In genomic region chr19:57321164-57321563, GRCh38 we compare ENCODE assay signal across 9 cellular contexts. TPM values are rescaled to one million over a fixed set of nuclear protein-coding genes. Genes with fewer than 3 reads are reported as not detected.
A peak's percentile ranks its signal among the peaks of the same experiment; 100 is the strongest.
DNase-seq lines count a peak whose midpoint lies in the region; ATAC-seq and TF ChIP-seq lines count a peak whose summit lies in the region.
"Had no signal": no experiment of that assay in that cellular context is flagged by ENCODE, and none has a peak within 500 bp of the region (broad histone marks: within the 10 kb centered on the region; RNA-seq: fewer than 3 reads in every experiment).

No MANE protein-coding gene starts in this region.

- H3K4me3 ChIP-seq in iPS-15b (ENCODE audit: low read depth, low read length) (peak overlapping the region; percentile 64), stomach (peak overlapping the region; percentile 76 to 95 (median 84))

- TF ChIP-seq EP300 in stomach (IDR thresholded peaks at IDR 0.05) = no peak

- H3K4me1 Mint-ChIP-seq in T-helper 1 cell treated with Interleukin-12 subunit alpha and Interleukin-12 subunit beta and Interleukin-4 antibody, amounts not matched to agents 30 μg/mL and 1 μg/mL, for 36 hours (ENCODE audit: low read depth) = peaks cover 24% of the 10 kb centered on the region
- peaks cover 31% of the 10 kb centered on the region for H3K4me1 Mint-ChIP-seq in activated B cell treated with CpG ODN at 0.5 μM for 24 hours

- H3K36me3 ChIP-seq in iPS-15b (ENCODE audit: control insufficient read depth, insufficient read depth, low read length) (peaks cover 16% of the 10 kb centered on the region), stomach (peaks cover 26 to 38% (median 32%) of the 10 kb centered on the region in 4 donors)

- H3K9me3 Mint-ChIP-seq in T-helper 1 cell treated with Interleukin-12 subunit alpha and Interleukin-12 subunit beta and Interleukin-4 antibody, amounts not matched to agents 30 μg/mL and 1 μg/mL, for 36 hours = peaks cover 35% of the 10 kb centered on the region
- peaks cover 4% of the 10 kb centered on the region for H3K9me3 Mint-ChIP-seq in activated B cell treated with CpG ODN at 0.5 μM for 24 hours

- peak overlapping the region; percentile 91 for H3K9ac ChIP-seq in iPS-15b (ENCODE audit: low read depth, low read length)

- no peak for DNase-seq in T-helper 1 cell
- DNase-seq in activated B cell treated with CpG ODN at 0.5 μM for 24 hours = no peak
- no peak for DNase-seq in stomach
- no peak for DNase-seq in central memory CD4-positive, alpha-beta T cell
- DNase-seq in superior temporal gyrus (ENCODE audit: extremely low spot score) = no peak
- DNase-seq: NCI-H226 had no signal

- H3K27ac Mint-ChIP-seq in T-helper 1 cell treated with Interleukin-12 subunit alpha and Interleukin-12 subunit beta and Interleukin-4 antibody, amounts not matched to agents 30 μg/mL and 1 μg/mL, for 36 hours = peak overlapping the region; percentile 97
- H3K27ac Mint-ChIP-seq in activated B cell treated with CpG ODN at 0.5 μM for 24 hours = peak overlapping the region; percentile 98

- TF ChIP-seq CTCF in activated B cell treated with CpG ODN at 0.5 μM for 24 hours (IDR thresholded peaks at IDR 0.05) (no peak), stomach (IDR thresholded peaks at IDR 0.05) (no peak)

- POLR2A ChIA-PET in activated B cell treated with CpG ODN at 0.5 μM for 24 hours (lab: Charles Lee) = interaction anchor here (1.0 to 1.9 kb wide), 4 partner anchors 19 to 81 kb away, joined by 3 to 6 read pairs (median 5); partner anchors contain the start of genes ZNF304 and ZNF805

- CTCF ChIA-PET in activated B cell treated with CpG ODN at 0.5 μM for 24 hours (lab: Charles Lee) = no interaction called here

- peak overlapping the region; percentile 87 for H3K4me3 Mint-ChIP-seq in T-helper 1 cell treated with Interleukin-12 subunit alpha and Interleukin-12 subunit beta and Interleukin-4 antibody, amounts not matched to agents 30 μg/mL and 1 μg/mL, for 36 hours
- H3K4me3 Mint-ChIP-seq in activated B cell treated with CpG ODN at 0.5 μM for 24 hours = peak overlapping the region; percentile 95

- intact Hi-C loops in activated B cell treated with CpG ODN at 0.5 μM for 24 hours (cut with micrococcal nuclease) (no loop called here), stomach (cut with DNase I; ENCODE audit: low total_unique reads) (no loop called here)

- peaks cover 42% of the 10 kb centered on the region for H3K36me3 Mint-ChIP-seq in T-helper 1 cell treated with Interleukin-12 subunit alpha and Interleukin-12 subunit beta and Interleukin-4 antibody, amounts not matched to agents 30 μg/mL and 1 μg/mL, for 36 hours (ENCODE audit: low read depth)
- peaks cover 41% of the 10 kb centered on the region for H3K36me3 Mint-ChIP-seq in activated B cell treated with CpG ODN at 0.5 μM for 24 hours (ENCODE audit: low read depth)

- ATAC-seq in activated B cell treated with CpG ODN at 0.5 μM for 24 hours (ENCODE audit: low read depth) = no peak
- no peak for ATAC-seq in GM19023 (IDR thresholded peaks at IDR 0.05; ENCODE audit: unreplicated experiment)

- H3K9me3 ChIP-seq in iPS-15b (ENCODE audit: control insufficient read depth, insufficient read depth, low read length) (no peaks in the 10 kb centered on the region), stomach (peaks cover 4 to 50% (median 40%) of the 10 kb centered on the region in 4 donors)

- 27 to 37% (median 29%) methylated on average over 8 of the region's 8 CpGs for WGBS in stomach, 5 donors

- H3K27me3 ChIP-seq in iPS-15b (ENCODE audit: control insufficient read depth, insufficient read depth, low read length) (peaks cover 6% of the 10 kb centered on the region), stomach (peaks cover 0 to 18% (median 14%) of the 10 kb centered on the region in 3 donors)

- peaks cover 4% of the 10 kb centered on the region for H3K4me1 ChIP-seq in iPS-15b (ENCODE audit: control insufficient read depth, insufficient read depth, low read length)
- peaks cover 14 to 29% (median 22%) of the 10 kb centered on the region in 4 donors for H3K4me1 ChIP-seq in stomach

- H3K27me3 Mint-ChIP-seq in T-helper 1 cell treated with Interleukin-12 subunit alpha and Interleukin-12 subunit beta and Interleukin-4 antibody, amounts not matched to agents 30 μg/mL and 1 μg/mL, for 36 hours (ENCODE audit: low read depth) = peaks cover 16% of the 10 kb centered on the region
- peaks cover 10% of the 10 kb centered on the region for H3K27me3 Mint-ChIP-seq in activated B cell treated with CpG ODN at 0.5 μM for 24 hours

- no peak for TF ChIP-seq POLR2A in stomach (IDR thresholded peaks at IDR 0.05)

- peak overlapping the region in 3 of 5 donors; percentile 87 to 92 (median 91) for H3K27ac ChIP-seq in stomach

RNA-seq across cellular contexts. Expression of gene ZNF543, which starts 0.9 kb away (rescaled TPM):
- 14.0 and 16.1 TPM in 2 replicates for total RNA-seq in activated B cell treated with CpG ODN at 0.5 μM for 24 hours
- 10 to 100 TPM in 3 of 5 donors, 1 to 10 TPM in 2; 1.2 to 24.6 (median 14.3) TPM for total RNA-seq in stomach
- polyA plus RNA-seq in stomach = 1 to 10 TPM in 1 of 3 donors, under 1 TPM in 2; 0.56 to 1.1 (median 0.61) TPM

RNA-seq across cellular contexts. Expression of gene ZNF304, which starts 29.9 kb away (rescaled TPM):
- total RNA-seq in activated B cell treated with CpG ODN at 0.5 μM for 24 hours (12.4 and 13.5 TPM in 2 replicates), stomach (10 to 100 TPM in 2 of 5 donors, 1 to 10 TPM in 2, not detected in 1; 1.2 to 16.1 (median 8.2) TPM)
- polyA plus RNA-seq in stomach = 1 to 10 TPM; 1.2 to 3.4 (median 1.3) TPM

RNA-seq across cellular contexts. Expression of gene ZNF460, which starts 40.9 kb away (rescaled TPM):
- total RNA-seq in activated B cell treated with CpG ODN at 0.5 μM for 24 hours = 132 and 161 TPM in 2 replicates
- 100 to 1,000 TPM in 1 of 5 donors, 10 to 100 TPM in 4; 46.5 to 140 (median 56.7) TPM for total RNA-seq in stomach
- polyA plus RNA-seq in stomach = under 1 TPM; 0.25 to 0.75 (median 0.31) TPM

RNA-seq across cellular contexts. Expression of gene TRAPPC2B, which starts 42.2 kb away (rescaled TPM):
- total RNA-seq in activated B cell treated with CpG ODN at 0.5 μM for 24 hours (9.7 and 10.2 TPM in 2 replicates), stomach (10 to 100 TPM in 3 of 5 donors, 1 to 10 TPM in 1, not detected in 1; 4.1 to 42.0 (median 17.4) TPM)
- 10 to 100 TPM; 11.6 to 23.5 (median 21.9) TPM for polyA plus RNA-seq in stomach

RNA-seq across cellular contexts. Expression of gene ZNF547, which starts 42.2 kb away (rescaled TPM):
- total RNA-seq in activated B cell treated with CpG ODN at 0.5 μM for 24 hours = 6.0 and 6.3 TPM in 2 replicates
- 1 to 10 TPM in 2 of 5 donors, under 1 TPM in 1, not detected in 2; under 0.01 to 3.0 (median 1.7) TPM for total RNA-seq in stomach
- 1 to 10 TPM in 2 of 3 donors, under 1 TPM in 1; 0.50 to 2.4 (median 1.8) TPM for polyA plus RNA-seq in stomach
